In the genomic region with DNA sequence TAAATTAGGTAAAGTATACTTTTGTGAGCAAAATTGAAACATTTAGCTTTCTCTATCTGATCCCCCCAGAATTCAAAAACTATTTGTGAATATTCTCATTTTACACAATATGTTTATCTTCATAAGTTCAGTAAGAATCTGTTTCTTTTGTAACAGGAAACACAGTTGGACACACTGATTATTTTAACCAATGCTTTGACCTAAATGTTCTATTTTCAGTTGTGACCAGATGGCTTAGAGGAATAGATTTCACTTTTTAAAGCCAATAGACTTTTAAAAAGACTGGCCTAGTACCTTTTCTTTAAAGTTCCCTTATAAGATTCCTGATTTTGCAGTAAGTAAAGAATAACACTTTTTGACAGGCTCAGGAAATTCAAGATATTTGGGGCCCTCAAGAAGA, we compare ENCODE assay signal across 18 cellular contexts.
A peak's percentile ranks its signal among the peaks of the same experiment; 100 is the strongest.
DNase-seq lines count a peak whose midpoint lies in the region; ATAC-seq, FAIRE-seq and TF ChIP-seq lines count a peak whose summit lies in the region.
"Had no signal": no experiment of that assay in that cellular context is flagged by ENCODE, and none has a peak within 500 bp of the region (broad histone marks: within the 10 kb centered on the region; RNA-seq: fewer than 3 reads in every experiment).

No MANE protein-coding gene starts in this region.

- H3K4me1 ChIP-seq in HUES6 (ENCODE audit: control insufficient read depth, insufficient read depth, low read length): peaks cover 71% of the 10 kb centered on the region
- H3K4me1 ChIP-seq in K562 (replicated peaks in 1 of 2; ENCODE audit: control insufficient read depth in 2 of 2, insufficient read depth in 2 of 2, low read length in 2 of 2): peaks cover 0 to 16% of the 10 kb centered on the region in 2 experiments; a peak in 3 of 5 replicates
- H3K4me1 ChIP-seq in neural progenitor cell: peaks cover 55% of the 10 kb centered on the region
- H3K4me1 ChIP-seq: BE2C had no signal

- no peak overlapping the region for H3K27ac Mint-ChIP-seq in neural progenitor cell
- H3K27ac Mint-ChIP-seq: CD8-positive, alpha-beta memory T cell had no signal

- H3K27me3 ChIP-seq in HUES6 (ENCODE audit: control insufficient read depth, insufficient read depth, low read length): no peaks in the 10 kb centered on the region
- H3K27me3 ChIP-seq in K562 (ENCODE audit: control insufficient read depth in 2 of 2, insufficient read depth in 2 of 2, low read length in 2 of 2): no peaks in the 10 kb centered on the region
- peaks cover 17% of the 10 kb centered on the region for H3K27me3 ChIP-seq in neural progenitor cell
- H3K27me3 ChIP-seq: BE2C had no signal

- no peak for TF ChIP-seq EP300 in K562 (IDR thresholded peaks at IDR 0.05; ENCODE audit: low read length)

- H3K27me3 Mint-ChIP-seq in neural progenitor cell (ENCODE audit: insufficient read depth, low read depth): peaks cover 3% of the 10 kb centered on the region
- H3K27me3 Mint-ChIP-seq: CD8-positive, alpha-beta memory T cell had no signal

- no peak for TF ChIP-seq POLR2A in K562 (conservative IDR thresholded peaks at IDR 0.05)
- TF ChIP-seq POLR2A in GM18505 (IDR thresholded peaks at IDR 0.05; ENCODE audit: borderline replicate concordance, extremely low read depth, insufficient read depth, insufficient read length): no peak

- H3K36me3 ChIP-seq in HUES6 (ENCODE audit: control insufficient read depth, insufficient read depth, low read length): no peaks in the 10 kb centered on the region
- no peaks in the 10 kb centered on the region for H3K36me3 ChIP-seq in K562 (ENCODE audit: control insufficient read depth, insufficient read depth, low read length)
- peaks cover 9% of the 10 kb centered on the region for H3K36me3 ChIP-seq in neural progenitor cell
- H3K36me3 ChIP-seq: BE2C had no signal

- H3K36me3 Mint-ChIP-seq in neural progenitor cell: peaks cover 5% of the 10 kb centered on the region

- intact Hi-C loops in K562 (cut with micrococcal nuclease): no loop called here

- CTCF ChIA-PET in K562 (lab: Yijun Ruan, JAX; ENCODE audit: low intra/inter-chr PET ratio): no interaction called here

- H3K9ac ChIP-seq in HUES6 (ENCODE audit: low read length) (no peak overlapping the region), K562 (ENCODE audit: insufficient read depth in 1 of 2, low read depth in 2 of 2, low read length in 2 of 2) (no peak overlapping the region), neural progenitor cell (no peak overlapping the region)

- H3K4me1 Mint-ChIP-seq in neural progenitor cell: peaks cover 33% of the 10 kb centered on the region
- H3K4me1 Mint-ChIP-seq: CD8-positive, alpha-beta memory T cell had no signal

- H3K9me1 ChIP-seq in K562 (ENCODE audit: control insufficient read depth, insufficient read depth, low read length): no peaks in the 10 kb centered on the region

- peaks cover 10% of the 10 kb centered on the region for H3K9me3 Mint-ChIP-seq in neural progenitor cell

- peak overlapping the region; percentile 43; the same call in 1 of the 2 replicates for H3K27ac ChIP-seq in HUES6 (ENCODE audit: low read depth, low read length)
- no peak overlapping the region for H3K27ac ChIP-seq in K562 (ENCODE audit: extremely low read depth, low read depth, low read length)
- H3K27ac ChIP-seq in neural progenitor cell: no peak overlapping the region

- BruUV-seq in K562 (replicated peaks; lab: Mats Ljungman, UMichigan): no TSS peak

- H3K4me3 ChIP-seq in HUES6 (ENCODE audit: low read depth, low read length): no peak overlapping the region
- no peak overlapping the region for H3K4me3 ChIP-seq in K562
- H3K4me3 ChIP-seq in neural progenitor cell: no peak overlapping the region

- TF ChIP-seq CTCF in K562 (IDR thresholded peaks at IDR 0.05 in 2 of 3, conservative IDR thresholded peaks at IDR 0.05 in 1 of 3; ENCODE audit: insufficient read depth in 2 of 3, low read depth in 1 of 3, low read length in 3 of 3) (no peak), neural progenitor cell (IDR thresholded peaks at IDR 0.05) (no peak)

- H3K4me2 ChIP-seq in K562 (ENCODE audit: insufficient read depth, low read length): no peak overlapping the region
- no peak overlapping the region for H3K4me2 ChIP-seq in neural progenitor cell

- peaks cover 4% of the 10 kb centered on the region; the same call in 1 of the 2 replicates for H3K9me3 ChIP-seq in HUES6 (ENCODE audit: control insufficient read depth, insufficient read depth, low read depth, low read length)
- peaks cover 4% of the 10 kb centered on the region; the same call in 1 of the 2 replicates for H3K9me3 ChIP-seq in K562 (replicated peaks; ENCODE audit: control insufficient read depth, insufficient read depth, low read depth, low read length)
- peaks cover 20% of the 10 kb centered on the region for H3K9me3 ChIP-seq in neural progenitor cell (ENCODE audit: low read depth)
- H3K9me3 ChIP-seq: BE2C had no signal

- DNase-seq in G401 (ENCODE audit: low spot score) (peak; percentile 16), K562 (ENCODE audit: extremely low read depth in 1 of 4, low spot score in 3 of 4) (no peak), neural progenitor cell (ENCODE audit: low spot score) (no peak), NCI-H748 (lab: John Stamatoyannopoulos, UW; ENCODE audit: unreplicated experiment) (no peak), NCI-H146 treated with DMSO at 0.1 percent for 48 hours (lab: John Stamatoyannopoulos, UW; ENCODE audit: unreplicated experiment) (no peak)
- DNase-seq in activated naive CD4-positive, alpha-beta T cell (lab: John Stamatoyannopoulos, UW): no peak
- DNase-seq: BE2C; CD8-positive, alpha-beta memory T cell; DND-41; HCEC 1CT; KG1; NCI-H1105; NCI-H187 treated with DMSO at 0.1 percent for 48 hours; NCI-H446 treated with DMSO at 0.1 percent for 48 hours; SIG-M5; SW 1271 had no signal

- H4K20me1 ChIP-seq in K562 (replicated peaks; ENCODE audit: control insufficient read depth, insufficient read depth, low read length): no peaks in the 10 kb centered on the region
- no peaks in the 10 kb centered on the region for H4K20me1 ChIP-seq in neural progenitor cell (ENCODE audit: low read depth)

- H3F3A ChIP-seq in neural progenitor cell (ENCODE audit: low read depth): peaks cover 31% of the 10 kb centered on the region

- no peak for FAIRE-seq in K562 (lab: Jason Lieb, UNC)

- TF ChIP-seq RAD21 in K562 (CRISPR knock-in tag; conservative IDR thresholded peaks at IDR 0.05 in 1 of 2, IDR thresholded peaks at IDR 0.05 in 1 of 2): no peak

- in situ Hi-C loops in G401 (cut with HindIII; ENCODE audit: low sequenced_read_pairs) (no loop called here), K562 (cut with MboI) (loop anchor here (25.0 kb wide), 1 partner anchor 495 kb away; a partner anchor contains a TSS)

- H3K79me2 ChIP-seq in K562 (ENCODE audit: control insufficient read depth, insufficient read depth, low read length): no peaks in the 10 kb centered on the region
- H3K79me2 ChIP-seq in neural progenitor cell (ENCODE audit: low read depth): no peaks in the 10 kb centered on the region

- POLR2A ChIA-PET in K562 (lab: Yijun Ruan, JAX): no interaction called here

- peak overlapping the region; percentile 56 for H2AFZ ChIP-seq in K562 (ENCODE audit: low read depth, low read length)
- H2AFZ ChIP-seq in neural progenitor cell (replicated peaks): peak overlapping the region; percentile 27

- ATAC-seq in K562 (no peak), GM18505 (IDR thresholded peaks at IDR 0.05; ENCODE audit: unreplicated experiment) (no peak)

- H3K4me3 Mint-ChIP-seq in neural progenitor cell: no peak overlapping the region
- H3K4me3 Mint-ChIP-seq: CD8-positive, alpha-beta memory T cell had no signal

TF ChIP-seq in K562, 482 proteins besides CTCF, POLR2A, EP300 and RAD21:
- no peak for TF ChIP-seq RB1 (IDR thresholded peaks at IDR 0.05; ENCODE audit: low read depth)
TF ChIP-seq in K562: peak in this region for 0.
